In the genomic region with DNA sequence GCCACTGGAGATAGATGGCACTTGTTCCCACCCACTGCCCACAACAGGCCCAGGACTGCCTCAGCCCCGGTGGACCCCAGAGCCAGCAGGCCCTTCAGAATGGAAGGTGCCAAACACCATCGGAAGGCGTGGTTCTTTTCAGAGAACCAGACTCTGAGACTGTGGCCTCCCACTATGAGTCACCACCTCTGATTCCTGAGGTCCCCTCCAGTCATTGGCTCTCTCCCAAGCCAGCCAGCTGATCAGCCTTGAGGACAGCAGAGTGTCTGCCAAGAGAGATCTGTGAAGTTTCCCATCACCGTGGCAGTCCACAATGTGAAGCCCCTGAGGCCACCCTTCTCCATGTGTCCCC, we compare ENCODE assay signal across 8 cellular contexts. TPM values are rescaled to one million over a fixed set of nuclear protein-coding genes. Genes with fewer than 3 reads are reported as not detected.
DNase-seq lines count a peak whose midpoint lies in the region; ATAC-seq, FAIRE-seq and TF ChIP-seq lines count a peak whose summit lies in the region.

No MANE protein-coding gene starts in this region.

- intact Hi-C loops in lower leg skin (cut with DNase I; ENCODE audit: low total_unique reads), result no loop called here
- intact Hi-C loops in esophagus muscularis mucosa (cut with DNase I), result no loop called here

- no peak for TF ChIP-seq CTCF in bronchial epithelial cell (IDR thresholded peaks at IDR 0.05; ENCODE audit: insufficient read depth, low read length, severe bottlenecking)
- TF ChIP-seq CTCF in lower leg skin (IDR thresholded peaks at IDR 0.05), result no peak
- TF ChIP-seq CTCF in tibial nerve (IDR thresholded peaks at IDR 0.05), result no peak
- TF ChIP-seq CTCF in esophagus muscularis mucosa (IDR thresholded peaks at IDR 0.05), result no peak

- peak in 1 of 2 donors; percentile 25 for TF ChIP-seq EP300 in tibial nerve (IDR thresholded peaks at IDR 0.05)
- TF ChIP-seq EP300 in esophagus muscularis mucosa (IDR thresholded peaks at IDR 0.05), result no peak

- FAIRE-seq in RCC 7860 (lab: Jason Lieb, UNC), result peak; percentile 88
- no peak for FAIRE-seq in bronchial epithelial cell (lab: Jason Lieb, UNC)

- peaks cover 0 to 2% (median 0%) of the 10 kb centered on the region in 7 donors for H3K9me3 Mint-ChIP-seq in CD4-positive, CD25-positive, alpha-beta regulatory T cell

- no peaks in the 10 kb centered on the region for H3K36me3 ChIP-seq in CD4-positive, CD25-positive, alpha-beta regulatory T cell (ENCODE audit: control insufficient read depth, insufficient read depth, low read length)
- H3K36me3 ChIP-seq in bronchial epithelial cell (ENCODE audit: control insufficient read depth, insufficient read depth, low read length) (no peaks in the 10 kb centered on the region), tibial nerve (no peaks in the 10 kb centered on the region), esophagus muscularis mucosa (no peaks in the 10 kb centered on the region)

- peak in 1 of 3 donors; percentile 78 for DNase-seq in CD4-positive, CD25-positive, alpha-beta regulatory T cell
- DNase-seq in GM19240 (ENCODE audit: insufficient read length, low spot score) (peak; percentile 74), RCC 7860 (ENCODE audit: low spot score) (peak; percentile 86), bronchial epithelial cell (ENCODE audit: low read depth) (peak; percentile 93), lower leg skin (ENCODE audit: low spot score in 2 of 2) (peak; percentile 92 to 97), tibial nerve (ENCODE audit: low spot score in 2 of 2) (peak; percentile 51 to 77), esophagus muscularis mucosa (ENCODE audit: extremely low spot score) (no peak)

- no peak overlapping the region for H3K4me3 ChIP-seq in CD4-positive, CD25-positive, alpha-beta regulatory T cell (ENCODE audit: low read depth, low read length)
- H3K4me3 ChIP-seq in bronchial epithelial cell (ENCODE audit: low read depth, low read length) (no peak overlapping the region), lower leg skin (ENCODE audit: low read depth, poor library complexity, severe bottlenecking) (no peak overlapping the region), tibial nerve (no peak overlapping the region), esophagus muscularis mucosa (no peak overlapping the region)

- no peaks in the 10 kb centered on the region for H3K27me3 ChIP-seq in CD4-positive, CD25-positive, alpha-beta regulatory T cell (ENCODE audit: control insufficient read depth, insufficient read depth, low read length)
- H3K27me3 ChIP-seq in bronchial epithelial cell (ENCODE audit: control insufficient read depth, insufficient read depth, low read length) (no peaks in the 10 kb centered on the region), tibial nerve (no peaks in the 10 kb centered on the region), esophagus muscularis mucosa (no peaks in the 10 kb centered on the region)

- no peaks in the 10 kb centered on the region for H3K4me1 ChIP-seq in CD4-positive, CD25-positive, alpha-beta regulatory T cell (ENCODE audit: control insufficient read depth, insufficient read depth, low read length, poor library complexity, severe bottlenecking)
- H3K4me1 ChIP-seq in tibial nerve (peaks cover 0 to 23% (median 5%) of the 10 kb centered on the region in 4 donors), esophagus muscularis mucosa (peaks cover 8 to 26% (median 22%) of the 10 kb centered on the region in 4 donors)

- no peak overlapping the region for H3K27ac ChIP-seq in CD4-positive, CD25-positive, alpha-beta regulatory T cell (ENCODE audit: insufficient read depth, low read length, poor library complexity, severe bottlenecking)
- H3K27ac ChIP-seq in tibial nerve (peak overlapping the region in 1 of 4 donors; percentile 6), esophagus muscularis mucosa (replicated peaks in 1 of 4) (no peak overlapping the region)

- WGBS in lower leg skin, 2 donors, result 0 to 5% methylated on average over 4 of the region's 4 CpGs
- WGBS in tibial nerve, 2 donors, result 6 to 10% methylated on average over 3 to 4 of the region's 4 CpGs
- WGBS in esophagus muscularis mucosa, result 23% methylated on average over 4 of the region's 4 CpGs

- no peak overlapping the region for H3K4me3 Mint-ChIP-seq in CD4-positive, CD25-positive, alpha-beta regulatory T cell

- H3K4me1 Mint-ChIP-seq in CD4-positive, CD25-positive, alpha-beta regulatory T cell, result peaks cover 0 to 10% (median 5%) of the 10 kb centered on the region in 4 donors

- TF ChIP-seq POLR2A in lower leg skin (IDR thresholded peaks at IDR 0.05) (no peak), tibial nerve (IDR thresholded peaks at IDR 0.05) (no peak), esophagus muscularis mucosa (IDR thresholded peaks at IDR 0.05; ENCODE audit: low read depth) (no peak)

- H3K27me3 Mint-ChIP-seq in CD4-positive, CD25-positive, alpha-beta regulatory T cell, result no peaks in the 10 kb centered on the region

- ATAC-seq in CD4-positive, CD25-positive, alpha-beta regulatory T cell (ENCODE audit: low read depth in 2 of 2), result peak; percentile 67 to 82
- ATAC-seq in HG03108 (IDR thresholded peaks at IDR 0.05; ENCODE audit: unreplicated experiment), result peak; percentile 75

- no peak overlapping the region for H3K27ac Mint-ChIP-seq in CD4-positive, CD25-positive, alpha-beta regulatory T cell

- H3K9me3 ChIP-seq in CD4-positive, CD25-positive, alpha-beta regulatory T cell (ENCODE audit: control insufficient read depth in 2 of 2, low read length in 2 of 2), result no peaks in the 10 kb centered on the region
- H3K9me3 ChIP-seq in tibial nerve, result no peaks in the 10 kb centered on the region
- no peaks in the 10 kb centered on the region for H3K9me3 ChIP-seq in esophagus muscularis mucosa

- no peaks in the 10 kb centered on the region for H3K36me3 Mint-ChIP-seq in CD4-positive, CD25-positive, alpha-beta regulatory T cell

RNA-seq across cellular contexts. Expression of gene MAP3K2, which starts 10.4 kb away (rescaled TPM):
- total RNA-seq in CD4-positive, CD25-positive, alpha-beta regulatory T cell, result 95.7 TPM
- 10 to 100 TPM; 48.4 to 65.7 (median 50.5) TPM for polyA plus RNA-seq in CD4-positive, CD25-positive, alpha-beta regulatory T cell
- total RNA-seq in bronchial epithelial cell, result 24.1 and 27.9 TPM in 2 replicates
- 10 to 100 TPM; 58.9 to 68.5 (median 63.0) TPM for total RNA-seq in lower leg skin
- 10 to 100 TPM; 34.2 to 69.5 (median 61.1) TPM for total RNA-seq in tibial nerve
- 10 to 100 TPM; 51.4 to 68.6 (median 66.2) TPM for total RNA-seq in esophagus muscularis mucosa

RNA-seq across cellular contexts. Expression of gene PROC, which starts 20.0 kb away (rescaled TPM):
- total RNA-seq in CD4-positive, CD25-positive, alpha-beta regulatory T cell, result not detected
- under 1 TPM in 1 of 4 donors, not detected in 3; 0.35 TPM for polyA plus RNA-seq in CD4-positive, CD25-positive, alpha-beta regulatory T cell
- 0.26 TPM in 1 of 2 replicates, not detected in the other for total RNA-seq in bronchial epithelial cell
- not detected for total RNA-seq in lower leg skin
- not detected for total RNA-seq in tibial nerve
- total RNA-seq in esophagus muscularis mucosa, result not detected
